Comparison of ENCODE assay signal across 8 cellular contexts in the genomic region with DNA sequence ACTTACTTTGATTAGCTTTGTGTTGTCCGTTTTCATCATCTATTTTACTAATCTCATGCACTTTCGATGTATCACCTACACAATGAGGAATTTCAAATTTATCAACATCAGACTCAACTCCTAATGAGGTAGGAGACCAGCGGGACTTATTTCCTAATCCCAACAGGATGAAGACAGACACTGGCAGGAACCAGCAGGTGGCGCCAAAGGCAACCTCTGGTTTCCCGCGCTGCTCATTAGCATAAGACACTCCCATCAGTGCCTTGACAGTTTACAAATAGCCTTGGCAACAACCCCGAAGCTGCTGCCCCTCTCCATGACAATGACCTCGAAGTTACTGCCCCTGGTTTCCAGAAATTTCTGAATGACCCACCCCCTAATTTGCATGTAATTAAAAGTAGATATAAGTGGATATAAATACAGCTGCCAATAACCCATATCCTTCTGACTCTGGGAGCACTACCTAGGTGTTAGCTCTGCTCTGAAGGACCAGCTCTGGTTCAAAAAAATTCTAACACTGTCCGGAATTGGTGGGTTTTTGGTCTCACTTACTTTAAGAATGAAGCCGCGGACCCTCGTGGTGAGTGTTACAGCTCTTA.
A peak's percentile ranks its signal among the peaks of the same experiment; 100 is the strongest.
DNase-seq lines count a peak whose midpoint lies in the region; TF ChIP-seq lines count a peak whose summit lies in the region.

No MANE protein-coding gene starts in this region.

- H3K27me3 Mint-ChIP-seq in activated naive CD4-positive, alpha-beta T cell treated with anti-CD3 and anti-CD28 coated beads, Interleukin-2, amount 10 ng/mL, durations not matched to agents 7 days and 5 days: no peaks in the 10 kb centered on the region
- no peaks in the 10 kb centered on the region for H3K27me3 Mint-ChIP-seq in immature natural killer cell (ENCODE audit: low read depth in 3 of 3)

- no peak overlapping the region for H3K4me3 Mint-ChIP-seq in activated naive CD4-positive, alpha-beta T cell treated with anti-CD3 and anti-CD28 coated beads, Interleukin-2, amount 10 ng/mL, durations not matched to agents 7 days and 5 days
- no peak overlapping the region for H3K4me3 Mint-ChIP-seq in immature natural killer cell

- no peak for TF ChIP-seq POLR2A in testis (IDR thresholded peaks at IDR 0.05)

- TF ChIP-seq CTCF in DOHH2 (IDR thresholded peaks at IDR 0.05; ENCODE audit: low read depth, low read length, poor library complexity, severe bottlenecking): peak; percentile 73
- TF ChIP-seq CTCF in LNCaP clone FGC (IDR thresholded peaks at IDR 0.05; ENCODE audit: control insufficient read depth, extremely low read depth, insufficient read depth): peak; percentile 74
- peak; percentile 48 to 56 (median 50) for TF ChIP-seq CTCF in testis (IDR thresholded peaks at IDR 0.05)

- H3K36me3 Mint-ChIP-seq in activated naive CD4-positive, alpha-beta T cell treated with anti-CD3 and anti-CD28 coated beads, Interleukin-2, amount 10 ng/mL, durations not matched to agents 7 days and 5 days: no peaks in the 10 kb centered on the region
- H3K36me3 Mint-ChIP-seq in immature natural killer cell: no peaks in the 10 kb centered on the region

- H3K36me3 ChIP-seq in DOHH2 (ENCODE audit: control insufficient read depth, low read length) (no peaks in the 10 kb centered on the region), iPS DF 6.9 (ENCODE audit: control insufficient read depth, insufficient read depth, low read length) (no peaks in the 10 kb centered on the region), testis (ENCODE audit: low read depth, missing control alignments) (no peaks in the 10 kb centered on the region)

- H3K4me3 ChIP-seq in DOHH2 (ENCODE audit: low read length) (no peak overlapping the region), LNCaP clone FGC (ENCODE audit: low read depth, low read length) (no peak overlapping the region), iPS DF 6.9 (ENCODE audit: low read length) (no peak overlapping the region), testis (peak overlapping the region in 1 of 2 donors; percentile 12)

- H3K27ac ChIP-seq in DOHH2 (ENCODE audit: low read depth, low read length): no peak overlapping the region
- no peak overlapping the region for H3K27ac ChIP-seq in iPS DF 6.9 (ENCODE audit: low read length)
- H3K27ac ChIP-seq in testis: no peak overlapping the region

- CTCF ChIA-PET in activated naive CD4-positive, alpha-beta T cell treated with anti-CD3 and anti-CD28 coated beads, Interleukin-2, amount 10 ng/mL, durations not matched to agents 7 days and 5 days (lab: Charles Lee): interaction anchor here (0.7 kb wide), 1 partner anchor 15 kb away, joined by 4 read pairs; no protein-coding TSS in a partner anchor

- intact Hi-C loops in testis (cut with DNase I; ENCODE audit: low total_unique reads): no loop called here

- H3K27me3 ChIP-seq in DOHH2 (ENCODE audit: control insufficient read depth, low read length) (no peaks in the 10 kb centered on the region), iPS DF 6.9 (ENCODE audit: control insufficient read depth, insufficient read depth, low read length) (no peaks in the 10 kb centered on the region), testis (no peaks in the 10 kb centered on the region)

- no peak overlapping the region for H3K4me2 ChIP-seq in DOHH2 (ENCODE audit: low read length)

- H3K4me1 ChIP-seq in DOHH2 (ENCODE audit: control insufficient read depth, low read length): no peaks in the 10 kb centered on the region
- no peaks in the 10 kb centered on the region for H3K4me1 ChIP-seq in iPS DF 6.9 (ENCODE audit: control insufficient read depth, insufficient read depth, low read length)
- no peaks in the 10 kb centered on the region for H3K4me1 ChIP-seq in testis

- no peaks in the 10 kb centered on the region for H3F3A ChIP-seq in DOHH2 (ENCODE audit: control insufficient read depth, insufficient read depth)

- no peaks in the 10 kb centered on the region for H3K79me2 ChIP-seq in DOHH2 (ENCODE audit: control insufficient read depth, low read length)

- DNase-seq in LNCaP clone FGC (ENCODE audit: low read depth) (no peak), iPS DF 6.9 (ENCODE audit: low read depth, low spot score) (peak; percentile 77), testis (peak; percentile 86), NCI-H510A (lab: John Stamatoyannopoulos, UW) (no peak), immature natural killer cell (no peak)
- peak; percentile 44 for DNase-seq in activated naive CD4-positive, alpha-beta T cell treated with anti-CD3 and anti-CD28 coated beads, Interleukin-2, amount 10 ng/mL, durations not matched to agents 7 days and 5 days
- no peak for DNase-seq in central memory CD4-positive, alpha-beta T cell

- no peaks in the 10 kb centered on the region for H3K9me3 Mint-ChIP-seq in activated naive CD4-positive, alpha-beta T cell treated with anti-CD3 and anti-CD28 coated beads, Interleukin-2, amount 10 ng/mL, durations not matched to agents 7 days and 5 days
- peaks cover 15 to 75% (median 25%) of the 10 kb centered on the region in 6 donors for H3K9me3 Mint-ChIP-seq in immature natural killer cell

- peaks cover 7% of the 10 kb centered on the region for H3K4me1 Mint-ChIP-seq in activated naive CD4-positive, alpha-beta T cell treated with anti-CD3 and anti-CD28 coated beads, Interleukin-2, amount 10 ng/mL, durations not matched to agents 7 days and 5 days
- peaks cover 0 to 7% of the 10 kb centered on the region in 2 donors for H3K4me1 Mint-ChIP-seq in immature natural killer cell

- H3K27ac Mint-ChIP-seq in activated naive CD4-positive, alpha-beta T cell treated with anti-CD3 and anti-CD28 coated beads, Interleukin-2, amount 10 ng/mL, durations not matched to agents 7 days and 5 days: no peak overlapping the region
- no peak overlapping the region for H3K27ac Mint-ChIP-seq in immature natural killer cell

- H3K9me3 ChIP-seq in DOHH2 (ENCODE audit: control insufficient read depth, insufficient read depth, low read length): peaks cover 2% of the 10 kb centered on the region; the same call in 1 of the 2 replicates
- no peaks in the 10 kb centered on the region for H3K9me3 ChIP-seq in iPS DF 6.9 (ENCODE audit: control insufficient read depth, insufficient read depth, low read length)
- no peaks in the 10 kb centered on the region for H3K9me3 ChIP-seq in testis

- WGBS in iPS DF 6.9 (ENCODE audit: insufficient coverage, insufficient read length): no CpG with 5 or more reads among the region's 12 CpGs
- WGBS in testis, 2 donors: 58 to 74% methylated on average over 12 of the region's 12 CpGs

- H3K9me2 ChIP-seq in DOHH2 (replicated peaks; ENCODE audit: control insufficient read depth, low read length): no peaks in the 10 kb centered on the region

- H4K20me1 ChIP-seq in DOHH2 (ENCODE audit: control insufficient read depth, insufficient read depth, low read depth, low read length): no peaks in the 10 kb centered on the region

Comparison
In these comparisons a context has a peak if more than half of its experiments do, and no peak if none do; other contexts are left out.
1. DNase-seq: peak in activated naive CD4-positive, alpha-beta T cell treated with anti-CD3 and anti-CD28 coated beads, Interleukin-2, amount 10 ng/mL, durations not matched to agents 7 days and 5 days (single experiment), iPS DF 6.9 (single experiment) and testis (single experiment); none in LNCaP clone FGC (single experiment), NCI-H510A (single experiment), central memory CD4-positive, alpha-beta T cell (single experiment) and immature natural killer cell (0 of 3).
2. Peak in every context shown above with its lines, with median percentiles within 50 percentile points of each other: CTCF ChIP-seq.